7 cellular contexts compared by ENCODE assay signal in genomic region chr5:141397756-141398551, GRCh38. TPM values are rescaled to one million over a fixed set of nuclear protein-coding genes. Genes with fewer than 3 reads are reported as not detected.
DNase-seq lines count a peak whose midpoint lies in the region; ATAC-seq and TF ChIP-seq lines count a peak whose summit lies in the region.
"Not testable (repeated sequence)": the region's sequence is repeated elsewhere in the genome, so short reads cannot be mapped to it uniquely, and the experiment has no call there.

TSS of gene PCDHGB5 (plus strand) at chr5:141397947. CDS start at chr5:141398128, 181 bp downstream.

- H3K4me3 Mint-ChIP-seq in activated CD4-positive, alpha-beta T cell treated with anti-CD3 and anti-CD28 coated beads, Interleukin-2, amount 10 ng/mL, durations not matched to agents 24 days and 14 days, result peak within 1 kb of the TSS; percentile 63
- not testable (repeated sequence) for H3K4me3 Mint-ChIP-seq in central memory CD8-positive, alpha-beta T cell

- not testable (repeated sequence) for H3K27ac Mint-ChIP-seq in activated CD4-positive, alpha-beta T cell treated with anti-CD3 and anti-CD28 coated beads, Interleukin-2, amount 10 ng/mL, durations not matched to agents 24 days and 14 days; central memory CD8-positive, alpha-beta T cell (ENCODE audit: low read depth)

- not testable (repeated sequence) for H3K4me3 ChIP-seq in H7 (ENCODE audit: insufficient read depth, low read depth, low read length)
- H3K4me3 ChIP-seq in HL-60 (replicated peaks; ENCODE audit: insufficient read depth, low read length) (peak within 1 kb of the TSS; percentile 23), iPS-15b (ENCODE audit: low read depth, low read length) (peak within 1 kb of the TSS; percentile 30), retinal pigment epithelial cell (ENCODE audit: low read length) (peak within 1 kb of the TSS; percentile 36)

- H3K27ac ChIP-seq in HL-60 (replicated peaks), result not testable (repeated sequence)

- DNase-seq in GM13977 (ENCODE audit: low spot score); central memory CD8-positive, alpha-beta T cell (ENCODE audit: low spot score in 2 of 2); retinal pigment epithelial cell (ENCODE audit: low read depth): not testable (repeated sequence)
- DNase-seq in H7 (peak; percentile 41), HL-60 (ENCODE audit: low read depth in 1 of 2, low spot score in 1 of 2) (peak in 1 of 2 experiments; percentile 57)
- peak; percentile 83 for DNase-seq in activated CD4-positive, alpha-beta T cell treated with anti-CD3 and anti-CD28 coated beads, Interleukin-2, amount 10 ng/mL, durations not matched to agents 24 days and 14 days

- H3K36me3 ChIP-seq in H7 (replicated peaks; ENCODE audit: control insufficient read depth, insufficient read depth, low read length); iPS-15b (ENCODE audit: control insufficient read depth, insufficient read depth, low read length): not testable (repeated sequence)

- H3K27me3 Mint-ChIP-seq in activated CD4-positive, alpha-beta T cell treated with anti-CD3 and anti-CD28 coated beads, Interleukin-2, amount 10 ng/mL, durations not matched to agents 24 days and 14 days, result peaks cover 23% of the 10 kb centered on the region
- H3K27me3 Mint-ChIP-seq in central memory CD8-positive, alpha-beta T cell, result peaks cover 55% of the 10 kb centered on the region

- H3K9me3 ChIP-seq in iPS-15b (ENCODE audit: control insufficient read depth, insufficient read depth, low read length), result not testable (repeated sequence)

- peak within 1 kb of the TSS; percentile 24 for H3K9ac ChIP-seq in iPS-15b (ENCODE audit: low read depth, low read length)

- intact Hi-C loops in activated CD4-positive, alpha-beta T cell treated with anti-CD3 and anti-CD28 coated beads, Interleukin-2, amount 10 ng/mL, durations not matched to agents 24 days and 14 days (cut with micrococcal nuclease), result not testable (repeated sequence)

- not testable (repeated sequence) for H3K4me1 ChIP-seq in iPS-15b (ENCODE audit: control insufficient read depth, insufficient read depth, low read length)

- H3K9me3 Mint-ChIP-seq in activated CD4-positive, alpha-beta T cell treated with anti-CD3 and anti-CD28 coated beads, Interleukin-2, amount 10 ng/mL, durations not matched to agents 24 days and 14 days, result peaks cover 27% of the 10 kb centered on the region
- H3K9me3 Mint-ChIP-seq in central memory CD8-positive, alpha-beta T cell, result not testable (repeated sequence)

- H3K27me3 ChIP-seq in H7 (ENCODE audit: control insufficient read depth, insufficient read depth, low read length); HL-60 (ENCODE audit: insufficient read depth, poor library complexity, severe bottlenecking); iPS-15b (ENCODE audit: control insufficient read depth, insufficient read depth, low read length): not testable (repeated sequence)

- TF ChIP-seq CTCF in GM13977 (IDR thresholded peaks at IDR 0.05; ENCODE audit: extremely low read depth, insufficient read depth, missing control alignments) (peak; percentile 59), HL-60 (IDR thresholded peaks at IDR 0.05; ENCODE audit: insufficient read depth, low read length) (peak; percentile 32), retinal pigment epithelial cell (conservative IDR thresholded peaks at IDR 0.05; ENCODE audit: low read depth, low read length) (peak; percentile 56)

- H3K4me1 Mint-ChIP-seq in activated CD4-positive, alpha-beta T cell treated with anti-CD3 and anti-CD28 coated beads, Interleukin-2, amount 10 ng/mL, durations not matched to agents 24 days and 14 days; central memory CD8-positive, alpha-beta T cell: not testable (repeated sequence)

- in situ Hi-C loops in GM13977 (cut with MboI; ENCODE audit: low pct_unique_long_range_greater_than_20kb, low sequenced_read_pairs, unreplicated experiment), result not testable (repeated sequence)

- ATAC-seq in central memory CD8-positive, alpha-beta T cell (replicated peaks; ENCODE audit: extremely low read depth, poor library complexity, severe bottlenecking), result peak; percentile 46

- not testable (repeated sequence) for H3K36me3 Mint-ChIP-seq in activated CD4-positive, alpha-beta T cell treated with anti-CD3 and anti-CD28 coated beads, Interleukin-2, amount 10 ng/mL, durations not matched to agents 24 days and 14 days (ENCODE audit: low read depth); central memory CD8-positive, alpha-beta T cell (ENCODE audit: insufficient read depth)

RNA-seq across cellular contexts. Expression of gene PCDHGB5, which starts in this region (rescaled TPM):
- not detected in 2 replicates for total RNA-seq in H7 (2014; rRNA removed; shearing (Covaris generic))
- 0.43 and 0.47 TPM in 2 replicates for total RNA-seq in activated CD4-positive, alpha-beta T cell treated with anti-CD3 and anti-CD28 coated beads, Interleukin-2, amount 10 ng/mL, durations not matched to agents 24 days and 14 days

Comparison
In these comparisons a context has a peak if more than half of its experiments do, and no peak if none do; other contexts are left out.
1. Peak in DNase-seq in H7; RNA of the gene not detected or under 1 TPM.
2. Peak in DNase-seq in activated CD4-positive, alpha-beta T cell treated with anti-CD3 and anti-CD28 coated beads, Interleukin-2, amount 10 ng/mL, durations not matched to agents 24 days and 14 days; RNA of the gene not detected or under 1 TPM.